In the genomic region with DNA sequence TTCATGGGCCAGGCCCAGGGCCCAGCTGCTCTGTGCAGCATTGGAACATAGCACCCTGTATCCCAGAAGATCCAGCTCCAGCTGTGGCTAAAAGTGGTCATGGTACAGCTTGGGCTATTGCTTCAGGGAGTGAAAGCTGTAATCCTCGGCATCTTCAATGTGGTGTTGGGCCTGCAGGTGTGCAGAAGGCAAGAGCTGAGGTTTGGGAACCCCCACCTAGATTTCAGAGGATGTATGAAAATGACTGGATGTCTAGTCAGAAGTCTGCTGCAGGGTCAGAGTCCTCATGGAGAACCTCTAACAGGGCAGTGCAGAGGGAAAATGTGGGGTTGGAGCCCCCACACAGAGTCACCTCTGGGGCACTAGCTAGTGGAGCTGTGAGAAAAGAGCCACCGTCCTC, we compare ENCODE assay signal across 22 cellular contexts.
DNase-seq lines count a peak whose midpoint lies in the region; ATAC-seq and TF ChIP-seq lines count a peak whose summit lies in the region.
"Had no signal": no experiment of that assay in that cellular context is flagged by ENCODE, and none has a peak within 500 bp of the region (broad histone marks: within the 10 kb centered on the region; RNA-seq: fewer than 3 reads in every experiment).

No MANE protein-coding gene starts in this region.

- TF ChIP-seq POLR2A in GM18505 (IDR thresholded peaks at IDR 0.05; ENCODE audit: borderline replicate concordance, extremely low read depth, insufficient read depth, insufficient read length): no peak

- DNase-seq in DMS153 (lab: John Stamatoyannopoulos, UW) (no peak), NCI-H2081 (lab: John Stamatoyannopoulos, UW) (no peak)
- DNase-seq in stimulated activated naive CD4-positive, alpha-beta T cell (lab: John Stamatoyannopoulos, UW): no peak
- DNase-seq: activated CD4-positive, alpha-beta T cell treated with anti-CD3 and anti-CD28 coated beads for 36 hours; activated naive CD4-positive, alpha-beta T cell; activated T-cell treated with anti-CD3 and anti-CD28 coated beads, Interleukin-2, amount 50 U/mL, for 4 hours; DMS79 treated with DMSO at 0.1 percent for 48 hours; effector CD4-positive, alpha-beta T cell; lower lobe of right lung; mucosa of descending colon; NCI-H1694; NCI-H526 treated with DMSO at 0.1 percent for 48 hours; pancreas; spleen; stimulated activated CD4-positive, alpha-beta T cell treated with anti-CD3 and anti-CD28 coated beads, Interleukin-4, amount 100 ng/mL, for 1 hour had no signal

- ATAC-seq in GM18505 (IDR thresholded peaks at IDR 0.05; ENCODE audit: unreplicated experiment) (peak; percentile 39), GM19351 (IDR thresholded peaks at IDR 0.05; ENCODE audit: unreplicated experiment) (peak; percentile 45), HG02678 (IDR thresholded peaks at IDR 0.05; ENCODE audit: unreplicated experiment) (peak; percentile 57), HG03432 (IDR thresholded peaks at IDR 0.05; ENCODE audit: unreplicated experiment) (peak; percentile 47), GM21786 (IDR thresholded peaks at IDR 0.05; ENCODE audit: unreplicated experiment) (no peak)
- ATAC-seq: A549; activated CD4-positive, alpha-beta T cell treated with anti-CD3 and anti-CD28 coated beads for 36 hours; activated T-cell treated with anti-CD3 and anti-CD28 coated beads, Interleukin-2, amount 50 U/mL, for 4 hours; lower lobe of right lung; mucosa of descending colon; pancreas; stimulated activated memory B cell treated with anti-CD40 and anti-IgM and Interleukin-4, amounts not matched to agents 10 μg/mL and 1 μg/mL and 100 μg/mL, for 72 hours had no signal
